ENCODE assay signal across 1 cellular context in the genomic region with DNA sequence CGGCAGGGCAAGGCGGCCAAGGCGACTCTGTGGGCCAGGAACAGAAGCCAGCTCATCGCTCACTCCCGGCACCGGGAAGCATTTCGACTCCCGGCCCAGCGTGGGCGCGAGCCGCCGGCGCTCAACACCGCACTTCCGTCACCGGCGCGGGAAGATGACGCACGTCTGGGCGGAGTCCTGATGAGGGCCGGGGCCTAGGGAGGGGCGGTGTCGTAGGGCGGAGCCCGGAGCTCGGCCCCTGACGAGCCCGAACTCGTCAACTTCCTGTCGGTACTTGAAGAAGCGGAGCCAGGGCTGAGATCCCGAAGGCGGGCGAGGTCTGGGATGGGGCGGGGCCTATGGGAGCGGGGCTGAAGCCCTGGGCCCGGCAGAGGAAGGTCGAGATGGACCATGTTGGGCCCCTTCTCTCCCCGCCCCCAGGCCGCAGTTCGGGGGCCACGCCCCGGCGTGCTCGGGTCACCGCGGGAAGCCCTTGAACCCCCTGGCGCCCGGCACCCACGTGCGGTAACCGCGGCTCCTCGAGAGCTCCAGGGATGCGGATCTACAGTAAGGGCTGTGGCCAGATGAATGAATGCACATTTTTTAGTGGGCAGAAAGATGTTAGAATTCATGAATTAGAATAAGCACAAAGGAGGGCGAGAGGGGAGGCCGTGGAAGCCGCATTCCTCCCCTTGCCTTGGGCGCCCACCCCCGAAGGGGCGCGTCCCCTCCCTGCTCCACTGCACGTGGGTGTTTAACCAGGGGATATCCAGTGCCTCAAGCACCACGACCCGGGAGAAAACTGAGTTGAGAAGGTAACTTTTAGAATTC.
TF ChIP-seq lines count a peak whose summit lies in the region.

A gene with protein sequence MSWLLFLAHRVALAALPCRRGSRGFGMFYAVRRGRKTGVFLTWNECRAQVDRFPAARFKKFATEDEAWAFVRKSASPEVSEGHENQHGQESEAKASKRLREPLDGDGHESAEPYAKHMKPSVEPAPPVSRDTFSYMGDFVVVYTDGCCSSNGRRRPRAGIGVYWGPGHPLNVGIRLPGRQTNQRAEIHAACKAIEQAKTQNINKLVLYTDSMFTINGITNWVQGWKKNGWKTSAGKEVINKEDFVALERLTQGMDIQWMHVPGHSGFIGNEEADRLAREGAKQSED (minus strand): TSS at position 129 of the 810 bp plus-strand sequence. CDS start 73 bp downstream, at position 56.

TF ChIP-seq in K562, 482 proteins besides CTCF, POLR2A, EP300 and RAD21 (continued from another document and continues in another):
- TF ChIP-seq, protein P1, sequence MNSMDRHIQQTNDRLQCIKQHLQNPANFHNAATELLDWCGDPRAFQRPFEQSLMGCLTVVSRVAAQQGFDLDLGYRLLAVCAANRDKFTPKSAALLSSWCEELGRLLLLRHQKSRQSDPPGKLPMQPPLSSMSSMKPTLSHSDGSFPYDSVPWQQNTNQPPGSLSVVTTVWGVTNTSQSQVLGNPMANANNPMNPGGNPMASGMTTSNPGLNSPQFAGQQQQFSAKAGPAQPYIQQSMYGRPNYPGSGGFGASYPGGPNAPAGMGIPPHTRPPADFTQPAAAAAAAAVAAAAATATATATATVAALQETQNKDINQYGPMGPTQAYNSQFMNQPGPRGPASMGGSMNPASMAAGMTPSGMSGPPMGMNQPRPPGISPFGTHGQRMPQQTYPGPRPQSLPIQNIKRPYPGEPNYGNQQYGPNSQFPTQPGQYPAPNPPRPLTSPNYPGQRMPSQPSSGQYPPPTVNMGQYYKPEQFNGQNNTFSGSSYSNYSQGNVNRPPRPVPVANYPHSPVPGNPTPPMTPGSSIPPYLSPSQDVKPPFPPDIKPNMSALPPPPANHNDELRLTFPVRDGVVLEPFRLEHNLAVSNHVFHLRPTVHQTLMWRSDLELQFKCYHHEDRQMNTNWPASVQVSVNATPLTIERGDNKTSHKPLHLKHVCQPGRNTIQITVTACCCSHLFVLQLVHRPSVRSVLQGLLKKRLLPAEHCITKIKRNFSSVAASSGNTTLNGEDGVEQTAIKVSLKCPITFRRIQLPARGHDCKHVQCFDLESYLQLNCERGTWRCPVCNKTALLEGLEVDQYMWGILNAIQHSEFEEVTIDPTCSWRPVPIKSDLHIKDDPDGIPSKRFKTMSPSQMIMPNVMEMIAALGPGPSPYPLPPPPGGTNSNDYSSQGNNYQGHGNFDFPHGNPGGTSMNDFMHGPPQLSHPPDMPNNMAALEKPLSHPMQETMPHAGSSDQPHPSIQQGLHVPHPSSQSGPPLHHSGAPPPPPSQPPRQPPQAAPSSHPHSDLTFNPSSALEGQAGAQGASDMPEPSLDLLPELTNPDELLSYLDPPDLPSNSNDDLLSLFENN (IDR thresholded peaks at IDR 0.05; ENCODE audit: low read depth in 2 of 2, low read length in 2 of 2) = no peak
- TF ChIP-seq, protein P2, sequence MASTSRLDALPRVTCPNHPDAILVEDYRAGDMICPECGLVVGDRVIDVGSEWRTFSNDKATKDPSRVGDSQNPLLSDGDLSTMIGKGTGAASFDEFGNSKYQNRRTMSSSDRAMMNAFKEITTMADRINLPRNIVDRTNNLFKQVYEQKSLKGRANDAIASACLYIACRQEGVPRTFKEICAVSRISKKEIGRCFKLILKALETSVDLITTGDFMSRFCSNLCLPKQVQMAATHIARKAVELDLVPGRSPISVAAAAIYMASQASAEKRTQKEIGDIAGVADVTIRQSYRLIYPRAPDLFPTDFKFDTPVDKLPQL (IDR thresholded peaks at IDR 0.05; ENCODE audit: extremely low read depth, insufficient read length) = no peak
- TF ChIP-seq FOXJ2 (tag; IDR thresholded peaks at IDR 0.05) = no peak
- no peak for TF ChIP-seq POLR3G (IDR thresholded peaks at IDR 0.05; ENCODE audit: extremely low read depth, insufficient read length, insufficient replicate concordance)
- TF ChIP-seq, protein P3, sequence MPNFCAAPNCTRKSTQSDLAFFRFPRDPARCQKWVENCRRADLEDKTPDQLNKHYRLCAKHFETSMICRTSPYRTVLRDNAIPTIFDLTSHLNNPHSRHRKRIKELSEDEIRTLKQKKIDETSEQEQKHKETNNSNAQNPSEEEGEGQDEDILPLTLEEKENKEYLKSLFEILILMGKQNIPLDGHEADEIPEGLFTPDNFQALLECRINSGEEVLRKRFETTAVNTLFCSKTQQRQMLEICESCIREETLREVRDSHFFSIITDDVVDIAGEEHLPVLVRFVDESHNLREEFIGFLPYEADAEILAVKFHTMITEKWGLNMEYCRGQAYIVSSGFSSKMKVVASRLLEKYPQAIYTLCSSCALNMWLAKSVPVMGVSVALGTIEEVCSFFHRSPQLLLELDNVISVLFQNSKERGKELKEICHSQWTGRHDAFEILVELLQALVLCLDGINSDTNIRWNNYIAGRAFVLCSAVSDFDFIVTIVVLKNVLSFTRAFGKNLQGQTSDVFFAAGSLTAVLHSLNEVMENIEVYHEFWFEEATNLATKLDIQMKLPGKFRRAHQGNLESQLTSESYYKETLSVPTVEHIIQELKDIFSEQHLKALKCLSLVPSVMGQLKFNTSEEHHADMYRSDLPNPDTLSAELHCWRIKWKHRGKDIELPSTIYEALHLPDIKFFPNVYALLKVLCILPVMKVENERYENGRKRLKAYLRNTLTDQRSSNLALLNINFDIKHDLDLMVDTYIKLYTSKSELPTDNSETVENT (CRISPR knock-in tag; IDR thresholded peaks at IDR 0.05) = peak; percentile 92
- no peak for TF ChIP-seq HLTF (IDR thresholded peaks at IDR 0.05)
- TF ChIP-seq TBP (optimal IDR thresholded peaks at IDR 0.05; ENCODE audit: low read depth, low read length) = peak; percentile 58
- TF ChIP-seq RB1 (IDR thresholded peaks at IDR 0.05; ENCODE audit: low read depth) = peak; percentile 7; the same call in 1 of the 2 replicates
- TF ChIP-seq, protein P4, sequence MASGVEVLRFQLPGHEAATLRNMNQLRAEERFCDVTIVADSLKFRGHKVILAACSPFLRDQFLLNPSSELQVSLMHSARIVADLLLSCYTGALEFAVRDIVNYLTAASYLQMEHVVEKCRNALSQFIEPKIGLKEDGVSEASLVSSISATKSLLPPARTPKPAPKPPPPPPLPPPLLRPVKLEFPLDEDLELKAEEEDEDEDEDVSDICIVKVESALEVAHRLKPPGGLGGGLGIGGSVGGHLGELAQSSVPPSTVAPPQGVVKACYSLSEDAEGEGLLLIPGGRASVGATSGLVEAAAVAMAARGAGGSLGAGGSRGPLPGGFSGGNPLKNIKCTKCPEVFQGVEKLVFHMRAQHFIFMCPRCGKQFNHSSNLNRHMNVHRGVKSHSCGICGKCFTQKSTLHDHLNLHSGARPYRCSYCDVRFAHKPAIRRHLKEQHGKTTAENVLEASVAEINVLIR (CRISPR knock-in tag; IDR thresholded peaks at IDR 0.05) = peak; percentile 94
- TF ChIP-seq, protein P5, sequence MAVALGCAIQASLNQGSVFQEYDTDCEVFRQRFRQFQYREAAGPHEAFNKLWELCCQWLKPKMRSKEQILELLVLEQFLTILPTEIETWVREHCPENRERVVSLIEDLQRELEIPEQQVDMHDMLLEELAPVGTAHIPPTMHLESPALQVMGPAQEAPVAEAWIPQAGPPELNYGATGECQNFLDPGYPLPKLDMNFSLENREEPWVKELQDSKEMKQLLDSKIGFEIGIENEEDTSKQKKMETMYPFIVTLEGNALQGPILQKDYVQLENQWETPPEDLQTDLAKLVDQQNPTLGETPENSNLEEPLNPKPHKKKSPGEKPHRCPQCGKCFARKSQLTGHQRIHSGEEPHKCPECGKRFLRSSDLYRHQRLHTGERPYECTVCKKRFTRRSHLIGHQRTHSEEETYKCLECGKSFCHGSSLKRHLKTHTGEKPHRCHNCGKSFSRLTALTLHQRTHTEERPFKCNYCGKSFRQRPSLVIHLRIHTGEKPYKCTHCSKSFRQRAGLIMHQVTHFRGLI (CRISPR knock-in tag; IDR thresholded peaks at IDR 0.05) = no peak
- TF ChIP-seq HMGN3 (IDR thresholded peaks at IDR 0.05; ENCODE audit: borderline replicate concordance, extremely low read depth, insufficient read length, low read depth, low read length) = peak; percentile 44
- TF ChIP-seq GATAD2B (IDR thresholded peaks at IDR 0.05; ENCODE audit: borderline replicate concordance) = no peak
- TF ChIP-seq, protein P6, sequence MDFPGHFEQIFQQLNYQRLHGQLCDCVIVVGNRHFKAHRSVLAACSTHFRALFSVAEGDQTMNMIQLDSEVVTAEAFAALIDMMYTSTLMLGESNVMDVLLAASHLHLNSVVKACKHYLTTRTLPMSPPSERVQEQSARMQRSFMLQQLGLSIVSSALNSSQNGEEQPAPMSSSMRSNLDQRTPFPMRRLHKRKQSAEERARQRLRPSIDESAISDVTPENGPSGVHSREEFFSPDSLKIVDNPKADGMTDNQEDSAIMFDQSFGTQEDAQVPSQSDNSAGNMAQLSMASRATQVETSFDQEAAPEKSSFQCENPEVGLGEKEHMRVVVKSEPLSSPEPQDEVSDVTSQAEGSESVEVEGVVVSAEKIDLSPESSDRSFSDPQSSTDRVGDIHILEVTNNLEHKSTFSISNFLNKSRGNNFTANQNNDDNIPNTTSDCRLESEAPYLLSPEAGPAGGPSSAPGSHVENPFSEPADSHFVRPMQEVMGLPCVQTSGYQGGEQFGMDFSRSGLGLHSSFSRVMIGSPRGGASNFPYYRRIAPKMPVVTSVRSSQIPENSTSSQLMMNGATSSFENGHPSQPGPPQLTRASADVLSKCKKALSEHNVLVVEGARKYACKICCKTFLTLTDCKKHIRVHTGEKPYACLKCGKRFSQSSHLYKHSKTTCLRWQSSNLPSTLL (IDR thresholded peaks at IDR 0.05) = no peak; the same call in 1 of the 2 replicates
- TF ChIP-seq PHB2 (IDR thresholded peaks at IDR 0.05; ENCODE audit: low read depth) = no peak
- TF ChIP-seq, protein P7, sequence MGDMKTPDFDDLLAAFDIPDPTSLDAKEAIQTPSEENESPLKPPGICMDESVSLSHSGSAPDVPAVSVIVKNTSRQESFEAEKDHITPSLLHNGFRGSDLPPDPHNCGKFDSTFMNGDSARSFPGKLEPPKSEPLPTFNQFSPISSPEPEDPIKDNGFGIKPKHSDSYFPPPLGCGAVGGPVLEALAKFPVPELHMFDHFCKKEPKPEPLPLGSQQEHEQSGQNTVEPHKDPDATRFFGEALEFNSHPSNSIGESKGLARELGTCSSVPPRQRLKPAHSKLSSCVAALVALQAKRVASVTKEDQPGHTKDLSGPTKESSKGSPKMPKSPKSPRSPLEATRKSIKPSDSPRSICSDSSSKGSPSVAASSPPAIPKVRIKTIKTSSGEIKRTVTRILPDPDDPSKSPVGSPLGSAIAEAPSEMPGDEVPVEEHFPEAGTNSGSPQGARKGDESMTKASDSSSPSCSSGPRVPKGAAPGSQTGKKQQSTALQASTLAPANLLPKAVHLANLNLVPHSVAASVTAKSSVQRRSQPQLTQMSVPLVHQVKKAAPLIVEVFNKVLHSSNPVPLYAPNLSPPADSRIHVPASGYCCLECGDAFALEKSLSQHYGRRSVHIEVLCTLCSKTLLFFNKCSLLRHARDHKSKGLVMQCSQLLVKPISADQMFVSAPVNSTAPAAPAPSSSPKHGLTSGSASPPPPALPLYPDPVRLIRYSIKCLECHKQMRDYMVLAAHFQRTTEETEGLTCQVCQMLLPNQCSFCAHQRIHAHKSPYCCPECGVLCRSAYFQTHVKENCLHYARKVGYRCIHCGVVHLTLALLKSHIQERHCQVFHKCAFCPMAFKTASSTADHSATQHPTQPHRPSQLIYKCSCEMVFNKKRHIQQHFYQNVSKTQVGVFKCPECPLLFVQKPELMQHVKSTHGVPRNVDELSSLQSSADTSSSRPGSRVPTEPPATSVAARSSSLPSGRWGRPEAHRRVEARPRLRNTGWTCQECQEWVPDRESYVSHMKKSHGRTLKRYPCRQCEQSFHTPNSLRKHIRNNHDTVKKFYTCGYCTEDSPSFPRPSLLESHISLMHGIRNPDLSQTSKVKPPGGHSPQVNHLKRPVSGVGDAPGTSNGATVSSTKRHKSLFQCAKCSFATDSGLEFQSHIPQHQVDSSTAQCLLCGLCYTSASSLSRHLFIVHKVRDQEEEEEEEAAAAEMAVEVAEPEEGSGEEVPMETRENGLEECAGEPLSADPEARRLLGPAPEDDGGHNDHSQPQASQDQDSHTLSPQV (IDR thresholded peaks at IDR 0.05) = peak; percentile 75
- TF ChIP-seq, protein P8, sequence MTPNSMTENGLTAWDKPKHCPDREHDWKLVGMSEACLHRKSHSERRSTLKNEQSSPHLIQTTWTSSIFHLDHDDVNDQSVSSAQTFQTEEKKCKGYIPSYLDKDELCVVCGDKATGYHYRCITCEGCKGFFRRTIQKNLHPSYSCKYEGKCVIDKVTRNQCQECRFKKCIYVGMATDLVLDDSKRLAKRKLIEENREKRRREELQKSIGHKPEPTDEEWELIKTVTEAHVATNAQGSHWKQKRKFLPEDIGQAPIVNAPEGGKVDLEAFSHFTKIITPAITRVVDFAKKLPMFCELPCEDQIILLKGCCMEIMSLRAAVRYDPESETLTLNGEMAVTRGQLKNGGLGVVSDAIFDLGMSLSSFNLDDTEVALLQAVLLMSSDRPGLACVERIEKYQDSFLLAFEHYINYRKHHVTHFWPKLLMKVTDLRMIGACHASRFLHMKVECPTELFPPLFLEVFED (CRISPR knock-in tag; conservative IDR thresholded peaks at IDR 0.05) = no peak
- TF ChIP-seq POLR2G (IDR thresholded peaks at IDR 0.05; ENCODE audit: low read depth, low read length) = peak; percentile 98
- TF ChIP-seq RAD51 (IDR thresholded peaks at IDR 0.05; ENCODE audit: borderline replicate concordance, low read depth) = no peak; the same call in 1 of the 2 replicates
